Comparison of ENCODE assay signal across 11 cellular contexts in genomic region chr12:57091633-57092528, GRCh38. TPM values are rescaled to one million over a fixed set of nuclear protein-coding genes. Genes with fewer than 3 reads are reported as not detected.
DNase-seq lines count a peak whose midpoint lies in the region; ATAC-seq and TF ChIP-seq lines count a peak whose summit lies in the region.
"Had no signal": no experiment of that assay in that cellular context is flagged by ENCODE, and none has a peak within 500 bp of the region (broad histone marks: within the 10 kb centered on the region; RNA-seq: fewer than 3 reads in every experiment).

No MANE protein-coding gene starts in this region.

- H3K9me3 Mint-ChIP-seq in T-cell: no peaks in the 10 kb centered on the region
- H3K9me3 Mint-ChIP-seq: natural killer cell had no signal

- CTCF ChIA-PET in T-cell (lab: Charles Lee): interaction anchor here (0.5 to 1.9 kb wide), 8 partner anchors 13 to 374 kb away, joined by 3 to 8 read pairs (median 4); partner anchors contain the start of genes NEMP1 (in 1 of the 2) and STAT6 (in 1 of the 2)

- H3K27me3 Mint-ChIP-seq in T-cell: no peaks in the 10 kb centered on the region

- H3K9me3 ChIP-seq in fibroblast of lung (ENCODE audit: control insufficient read depth, insufficient read depth, low read depth, low read length): no peaks in the 10 kb centered on the region

- in situ Hi-C loops in G401 (cut with HindIII; ENCODE audit: low sequenced_read_pairs): no loop called here

- peaks cover 26% of the 10 kb centered on the region for H3K4me1 ChIP-seq in fibroblast of lung (ENCODE audit: control insufficient read depth, extremely low read depth, insufficient read depth, low read length)

- H3K4me1 Mint-ChIP-seq in T-cell: peaks cover 55 to 73% (median 60%) of the 10 kb centered on the region in 3 donors

- H3K79me2 ChIP-seq in fibroblast of lung (ENCODE audit: control insufficient read depth, insufficient read depth, low read length): peaks cover 47% of the 10 kb centered on the region

- H4K20me1 ChIP-seq in fibroblast of lung (ENCODE audit: control insufficient read depth, extremely low read depth, insufficient read depth, low read length): no peaks in the 10 kb centered on the region

- no peaks in the 10 kb centered on the region for H3K27me3 ChIP-seq in fibroblast of lung (ENCODE audit: control insufficient read depth, insufficient read depth, low read length)

- peaks cover 13% of the 10 kb centered on the region for H3K36me3 Mint-ChIP-seq in T-cell
- H3K36me3 Mint-ChIP-seq: natural killer cell had no signal

- peaks cover 37% of the 10 kb centered on the region for H3K36me3 ChIP-seq in fibroblast of lung (ENCODE audit: control insufficient read depth, insufficient read depth, low read length)

- ATAC-seq in T-cell (replicated peaks in 1 of 4) (no peak), HG02840 (IDR thresholded peaks at IDR 0.05; ENCODE audit: low FRiP score, unreplicated experiment) (no peak)
- ATAC-seq: natural killer cell had no signal

- no peak overlapping the region for H3K9ac ChIP-seq in fibroblast of lung (ENCODE audit: insufficient read depth, low read length)

- peak; percentile 42 for DNase-seq in G401 (ENCODE audit: low spot score)
- DNase-seq in T-cell: no peak
- no peak for DNase-seq in fibroblast of lung (ENCODE audit: low read depth in 2 of 2)
- DNase-seq in stimulated activated CD4-positive, alpha-beta T cell treated with anti-CD3 and anti-CD28 coated beads, Interleukin-15, amount 100 ng/mL, for 24 hours: no peak
- DNase-seq in SHP77 (lab: John Stamatoyannopoulos, UW): no peak
- DNase-seq: natural killer cell, NCI-H1694 had no signal

- peak overlapping the region; percentile 15 to 28 (median 18) for H3K4me3 Mint-ChIP-seq in T-cell
- H3K4me3 Mint-ChIP-seq: natural killer cell had no signal

- peak overlapping the region; percentile 76 to 97 for H3K27ac Mint-ChIP-seq in T-cell

- POLR2A ChIA-PET in T-cell (lab: Charles Lee): interaction anchor here in 1 of 2 donors (0.6 kb wide), 1 partner anchor 20 kb away, joined by 7 read pairs; no protein-coding TSS in a partner anchor

- no peak overlapping the region for H2AFZ ChIP-seq in fibroblast of lung (ENCODE audit: low read length)

- H3K4me2 ChIP-seq in fibroblast of lung (ENCODE audit: extremely low read depth, insufficient read depth, low read length): peak overlapping the region; percentile 100

- H3K27ac ChIP-seq in fibroblast of lung (ENCODE audit: insufficient read depth, low read length) (no peak overlapping the region), skin epidermis (peak overlapping the region in 13 of 21 experiments; percentile 29 to 100 (median 98))
- H3K27ac ChIP-seq: HL-60 had no signal

- H3K4me3 ChIP-seq in fibroblast of lung (replicated peaks in 1 of 4; ENCODE audit: control extremely low read depth in 1 of 4, insufficient read depth in 1 of 4, low read depth in 3 of 4, low read length in 4 of 4): peak overlapping the region in 3 of 4 experiments; percentile 73 to 95 (median 93)
- H3K4me3 ChIP-seq in skin epidermis: peak overlapping the region in 1 of 7 experiments; percentile 84

- no peak for TF ChIP-seq CTCF in fibroblast of lung (conservative IDR thresholded peaks at IDR 0.05 in 1 of 2, IDR thresholded peaks at IDR 0.05 in 1 of 2; ENCODE audit: low read depth in 1 of 2, low read length in 2 of 2)

RNA-seq across cellular contexts. Expression of gene NAB2, which starts 3.0 kb away (rescaled TPM):
- 44.2 TPM in 2 replicates for total RNA-seq in G401 (2014; rRNA removed; shearing (Covaris generic))
- 10 to 100 TPM in 3 of 5 donors, 1 to 10 TPM in 2; 4.2 to 21.6 (median 16.9) TPM for total RNA-seq in T-cell
- total RNA-seq in fibroblast of lung: 39.6 and 62.7 TPM in 2 replicates
- 31.3 and 34.6 TPM in 2 replicates for polyA plus RNA-seq in fibroblast of lung
- polyA plus RNA-seq in fibroblast of lung (2012): 36.6 and 43.5 TPM in 2 replicates
- polyA minus RNA-seq in fibroblast of lung (ENCODE audit: low replicate concordance): 47.8 and 72.4 TPM in 2 replicates

RNA-seq across cellular contexts. Expression of gene NEMP1, which starts 13.3 kb away (rescaled TPM):
- total RNA-seq in G401 (2014; rRNA removed; shearing (Covaris generic)): 17.4 and 23.9 TPM in 2 replicates
- total RNA-seq in T-cell: 10 to 100 TPM; 10.7 to 26.1 (median 19.9) TPM
- 7.7 and 8.4 TPM in 2 replicates for total RNA-seq in fibroblast of lung
- polyA plus RNA-seq in fibroblast of lung: 11.1 and 17.6 TPM in 2 replicates
- polyA plus RNA-seq in fibroblast of lung (2012): 4.9 and 8.4 TPM in 2 replicates
- polyA minus RNA-seq in fibroblast of lung (ENCODE audit: low replicate concordance): 4.9 and 17.5 TPM in 2 replicates

RNA-seq across cellular contexts. Expression of gene STAT6, which starts 19.3 kb away (rescaled TPM):
- 62.6 and 64.9 TPM in 2 replicates for total RNA-seq in G401 (2014; rRNA removed; shearing (Covaris generic))
- 100 to 1,000 TPM; 227 to 348 (median 341) TPM for total RNA-seq in T-cell
- 90.4 and 103 TPM in 2 replicates for total RNA-seq in fibroblast of lung
- 116 and 123 TPM in 2 replicates for polyA plus RNA-seq in fibroblast of lung
- polyA plus RNA-seq in fibroblast of lung (2012): 99.4 and 116 TPM in 2 replicates
- polyA minus RNA-seq in fibroblast of lung (ENCODE audit: low replicate concordance): 235 and 253 TPM in 2 replicates

RNA-seq across cellular contexts. Expression of gene LRP1, which starts 36.4 kb away (rescaled TPM):
- 19.3 and 25.1 TPM in 2 replicates for total RNA-seq in G401 (2014; rRNA removed; shearing (Covaris generic))
- total RNA-seq in T-cell (1 to 10 TPM; 5.9 to 8.1 (median 7.7) TPM), fibroblast of lung (377 and 464 TPM in 2 replicates)
- 92.2 and 96.9 TPM in 2 replicates for polyA plus RNA-seq in fibroblast of lung
- polyA plus RNA-seq in fibroblast of lung (2012): 209 and 246 TPM in 2 replicates
- polyA minus RNA-seq in fibroblast of lung (ENCODE audit: low replicate concordance): 1,375 and 1,576 TPM in 2 replicates

RNA-seq across cellular contexts. Expression of gene MYO1A, which starts 42.0 kb away (rescaled TPM):
- total RNA-seq in G401 (2014; rRNA removed; shearing (Covaris generic)): 1.6 TPM in 1 of 2 replicates, not detected in the other
- 1 to 10 TPM in 4 of 5 donors, under 1 TPM in 1; 0.54 to 2.2 (median 1.4) TPM for total RNA-seq in T-cell
- 0.17 and 0.26 TPM in 2 replicates for total RNA-seq in fibroblast of lung
- polyA plus RNA-seq in fibroblast of lung: 0.01 TPM in 1 of 2 replicates, not detected in the other
- not detected in 2 replicates for polyA plus RNA-seq in fibroblast of lung (2012)
- polyA minus RNA-seq in fibroblast of lung (ENCODE audit: low replicate concordance): not detected in 2 replicates
- total RNA-seq: SK-MEL-5 had no signal
